ENCODE assay signal across 8 cellular contexts in the genomic region with DNA sequence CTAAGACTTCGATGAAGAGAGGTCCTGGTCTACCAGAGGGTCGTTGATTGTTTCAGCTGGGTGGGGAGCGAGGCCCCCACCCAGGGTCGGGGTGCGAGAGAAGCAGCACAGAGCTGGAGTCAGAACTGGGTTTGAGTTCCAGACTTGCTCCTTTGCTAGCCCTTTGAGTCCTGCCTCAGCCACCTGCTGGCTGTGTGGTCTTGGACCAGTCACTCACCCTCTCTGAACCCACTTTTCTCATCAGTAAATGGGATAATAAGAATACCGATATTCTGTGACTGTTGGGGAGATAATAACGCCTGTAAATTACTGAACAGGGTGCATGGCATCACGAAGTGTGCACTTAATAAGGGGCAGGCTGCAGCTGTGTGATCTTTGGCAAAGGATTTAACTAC. TPM values are rescaled to one million over a fixed set of nuclear protein-coding genes. Genes with fewer than 3 reads are reported as not detected.
DNase-seq lines count a peak whose midpoint lies in the region; ATAC-seq and TF ChIP-seq lines count a peak whose summit lies in the region.

No MANE protein-coding gene starts in this region.

- H3K27ac Mint-ChIP-seq in activated naive CD4-positive, alpha-beta T cell treated with anti-CD3 and anti-CD28 coated beads, Interleukin-2, amount 10 ng/mL, durations not matched to agents 7 days and 5 days = no peak overlapping the region
- no peak overlapping the region for H3K27ac Mint-ChIP-seq in activated naive CD4-positive, alpha-beta T cell treated with anti-CD3 and anti-CD28 coated beads, Interleukin-2, amount 50 U/mL, for 72 hours
- no peak overlapping the region for H3K27ac Mint-ChIP-seq in memory B cell

- H3K4me3 Mint-ChIP-seq in activated naive CD4-positive, alpha-beta T cell treated with anti-CD3 and anti-CD28 coated beads, Interleukin-2, amount 10 ng/mL, durations not matched to agents 7 days and 5 days = peak overlapping the region; percentile 70
- H3K4me3 Mint-ChIP-seq in memory B cell = peak overlapping the region; percentile 88

- TF ChIP-seq POLR2A in transverse colon (IDR thresholded peaks at IDR 0.05) = no peak

- TF ChIP-seq EP300 in transverse colon (IDR thresholded peaks at IDR 0.05; ENCODE audit: low read depth) = no peak

- peaks cover 22% of the 10 kb centered on the region for H3K4me1 Mint-ChIP-seq in activated naive CD4-positive, alpha-beta T cell treated with anti-CD3 and anti-CD28 coated beads, Interleukin-2, amount 10 ng/mL, durations not matched to agents 7 days and 5 days
- H3K4me1 Mint-ChIP-seq in memory B cell = peaks cover 9% of the 10 kb centered on the region

- H3K36me3 ChIP-seq in brain microvascular endothelial cell (replicated peaks) (no peaks in the 10 kb centered on the region), transverse colon (no peaks in the 10 kb centered on the region)

- no peaks in the 10 kb centered on the region for H3K9me3 ChIP-seq in transverse colon

- no peak for DNase-seq in activated naive CD4-positive, alpha-beta T cell treated with anti-CD3 and anti-CD28 coated beads, Interleukin-2, amount 10 ng/mL, durations not matched to agents 7 days and 5 days
- DNase-seq in activated naive CD4-positive, alpha-beta T cell treated with anti-CD3 and anti-CD28 coated beads, Interleukin-2, amount 50 U/mL, for 72 hours (ENCODE audit: low spot score in 2 of 2) = no peak
- no peak for DNase-seq in brain microvascular endothelial cell
- no peak for DNase-seq in memory B cell (ENCODE audit: low spot score in 2 of 2)
- DNase-seq in transverse colon = no peak
- DNase-seq in effector CD8-positive, alpha-beta T cell (lab: John Stamatoyannopoulos, UW) = no peak

- H3K36me3 Mint-ChIP-seq in activated naive CD4-positive, alpha-beta T cell treated with anti-CD3 and anti-CD28 coated beads, Interleukin-2, amount 10 ng/mL, durations not matched to agents 7 days and 5 days = no peaks in the 10 kb centered on the region
- H3K36me3 Mint-ChIP-seq in activated naive CD4-positive, alpha-beta T cell treated with anti-CD3 and anti-CD28 coated beads, Interleukin-2, amount 50 U/mL, for 72 hours = no peaks in the 10 kb centered on the region
- no peaks in the 10 kb centered on the region for H3K36me3 Mint-ChIP-seq in memory B cell

- peaks cover 76% of the 10 kb centered on the region for H3K27me3 Mint-ChIP-seq in activated naive CD4-positive, alpha-beta T cell treated with anti-CD3 and anti-CD28 coated beads, Interleukin-2, amount 10 ng/mL, durations not matched to agents 7 days and 5 days
- H3K27me3 Mint-ChIP-seq in memory B cell = peaks cover 18% of the 10 kb centered on the region

- H3K27me3 ChIP-seq in brain microvascular endothelial cell (replicated peaks) (peaks cover 16% of the 10 kb centered on the region), transverse colon (no peaks in the 10 kb centered on the region)

- in situ Hi-C loops in brain microvascular endothelial cell (cut with HindIII; ENCODE audit: low pct_ligation_motif_present, low sequenced_read_pairs) = no loop called here
- in situ Hi-C loops in transverse colon (cut with MboI; ENCODE audit: low pct_ligation_motif_present in 1 of 4, low pct_unique_long_range_greater_than_20kb in 1 of 4, low sequenced_read_pairs in 3 of 4) = no loop called here

- WGBS in transverse colon (ENCODE audit: low coverage in 1 of 2), 2 donors = 20% methylated on average over 8 of the region's 8 CpGs; no CpG with 5 or more reads in 1 of the 2 donors

- ATAC-seq in activated naive CD4-positive, alpha-beta T cell treated with anti-CD3 and anti-CD28 coated beads, Interleukin-2, amount 50 U/mL, for 72 hours = no peak
- ATAC-seq in memory B cell (ENCODE audit: low read depth) = no peak
- no peak for ATAC-seq in GM21515 (IDR thresholded peaks at IDR 0.05; ENCODE audit: unreplicated experiment)
- ATAC-seq in GM18909 (IDR thresholded peaks at IDR 0.05; ENCODE audit: poor library complexity, unreplicated experiment) = no peak

- intact Hi-C loops in transverse colon (cut with DNase I; ENCODE audit: low total_unique reads) = no loop called here

- peaks cover 23 to 51% (median 42%) of the 10 kb centered on the region in 4 donors for H3K4me1 ChIP-seq in transverse colon

- H3K4me3 ChIP-seq in brain microvascular endothelial cell (ENCODE audit: low read depth, low read length) = peak overlapping the region; percentile 51
- H3K4me3 ChIP-seq in transverse colon = peak overlapping the region; percentile 53 to 67 (median 62)

- TF ChIP-seq CTCF in brain microvascular endothelial cell (IDR thresholded peaks at IDR 0.05; ENCODE audit: low read depth, low read length, missing control alignments) = no peak
- no peak for TF ChIP-seq CTCF in transverse colon (IDR thresholded peaks at IDR 0.05)

- CTCF ChIA-PET in activated naive CD4-positive, alpha-beta T cell treated with anti-CD3 and anti-CD28 coated beads, Interleukin-2, amount 10 ng/mL, durations not matched to agents 7 days and 5 days (lab: Charles Lee) = interaction anchor here (0.7 to 2.5 kb wide), 7 partner anchors 9 to 36 kb away, joined by 3 to 18 read pairs (median 4); partner anchors contain the start of genes C17orf50 and TAF15

- H3K9me3 Mint-ChIP-seq in activated naive CD4-positive, alpha-beta T cell treated with anti-CD3 and anti-CD28 coated beads, Interleukin-2, amount 10 ng/mL, durations not matched to agents 7 days and 5 days = no peaks in the 10 kb centered on the region
- H3K9me3 Mint-ChIP-seq in activated naive CD4-positive, alpha-beta T cell treated with anti-CD3 and anti-CD28 coated beads, Interleukin-2, amount 50 U/mL, for 72 hours = no peaks in the 10 kb centered on the region
- H3K9me3 Mint-ChIP-seq in memory B cell = no peaks in the 10 kb centered on the region

- H3K27ac ChIP-seq in brain microvascular endothelial cell = no peak overlapping the region
- H3K27ac ChIP-seq in transverse colon = peak overlapping the region; percentile 75 to 87 (median 84)

RNA-seq across cellular contexts. Expression of gene MMP28, which starts 0.4 kb away (rescaled TPM):
- total RNA-seq in activated naive CD4-positive, alpha-beta T cell treated with anti-CD3 and anti-CD28 coated beads, Interleukin-2, amount 50 U/mL, for 72 hours = under 1 TPM in 1 of 2 donors, not detected in 1; 0.74 TPM
- 100 to 1,000 TPM; 104 to 368 (median 128) TPM for total RNA-seq in transverse colon

RNA-seq across cellular contexts. Expression of gene TAF15, which starts 13.4 kb away (rescaled TPM):
- total RNA-seq in activated naive CD4-positive, alpha-beta T cell treated with anti-CD3 and anti-CD28 coated beads, Interleukin-2, amount 50 U/mL, for 72 hours = 100 to 1,000 TPM; 283 to 312 TPM
- total RNA-seq in transverse colon = 10 to 100 TPM; 13.1 to 74.3 (median 37.9) TPM

RNA-seq across cellular contexts. Expression of gene C17orf50, which starts 35.2 kb away (rescaled TPM):
- not detected for total RNA-seq in activated naive CD4-positive, alpha-beta T cell treated with anti-CD3 and anti-CD28 coated beads, Interleukin-2, amount 50 U/mL, for 72 hours
- total RNA-seq in transverse colon = not detected

RNA-seq across cellular contexts. Expression of gene GAS2L2, which starts 42.8 kb away (rescaled TPM):
- under 1 TPM in 1 of 2 donors, not detected in 1; 0.16 TPM for total RNA-seq in activated naive CD4-positive, alpha-beta T cell treated with anti-CD3 and anti-CD28 coated beads, Interleukin-2, amount 50 U/mL, for 72 hours
- not detected for total RNA-seq in transverse colon

Comparison
In these comparisons a context has a peak if more than half of its experiments do, and no peak if none do; other contexts are left out.
1. RNA of gene MMP28, which starts 0.4 kb away (total RNA-seq): 104 to 368 TPM in transverse colon; 0.74 TPM in activated naive CD4-positive, alpha-beta T cell treated with anti-CD3 and anti-CD28 coated beads, Interleukin-2, amount 50 U/mL, for 72 hours; every median in the first group is over 10 times any median in the second.